In the genomic region with DNA sequence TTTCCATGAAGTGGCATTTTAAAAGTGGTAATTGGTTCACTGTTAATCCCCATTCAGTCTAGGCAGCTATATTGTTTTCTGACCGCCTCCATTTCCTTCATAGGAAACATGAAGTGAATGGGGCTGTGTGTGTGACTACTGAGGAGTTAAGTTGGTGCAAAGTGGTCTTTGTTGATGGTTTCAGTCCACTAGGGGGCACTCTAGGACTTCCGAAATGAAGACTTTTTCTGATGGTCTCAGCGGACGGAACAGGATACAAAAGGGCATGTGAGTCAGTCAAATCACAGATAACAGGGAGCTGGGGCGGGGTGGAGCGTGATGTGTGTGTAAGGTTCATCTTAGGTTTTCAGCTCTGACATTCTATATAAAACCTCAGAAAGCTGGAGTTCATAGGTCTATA, we compare ENCODE assay signal across 8 cellular contexts.
DNase-seq lines count a peak whose midpoint lies in the region; ATAC-seq and TF ChIP-seq lines count a peak whose summit lies in the region.

No MANE protein-coding gene starts in this region.

- H3K4me3 Mint-ChIP-seq in CD8-positive, alpha-beta T cell: peak overlapping the region; percentile 46

- no peak overlapping the region for H3K27ac ChIP-seq in CD8-positive, alpha-beta T cell (ENCODE audit: low read depth, low read length)
- H3K27ac ChIP-seq in colonic mucosa (no peak overlapping the region), lung (ENCODE audit: low read depth in 1 of 2, low read length in 1 of 2) (no peak overlapping the region)

- peak; percentile 89 for ATAC-seq in CD8-positive, alpha-beta T cell
- ATAC-seq in GM21786 (IDR thresholded peaks at IDR 0.05; ENCODE audit: unreplicated experiment): peak; percentile 62
- ATAC-seq in lung (ENCODE audit: insufficient read depth, low FRiP score): no peak
- ATAC-seq in GM21367 (IDR thresholded peaks at IDR 0.05; ENCODE audit: unreplicated experiment): no peak

- no peaks in the 10 kb centered on the region for H3K27me3 ChIP-seq in CD8-positive, alpha-beta T cell (ENCODE audit: insufficient read depth, low read length)
- H3K27me3 ChIP-seq in colonic mucosa (no peaks in the 10 kb centered on the region), lung (ENCODE audit: control insufficient read depth, insufficient read depth) (no peaks in the 10 kb centered on the region)

- peak; percentile 39 to 81 (median 74) for DNase-seq in CD8-positive, alpha-beta T cell
- DNase-seq in NCI-H2171 (lab: John Stamatoyannopoulos, UW): peak; percentile 82
- DNase-seq in activated CD4-positive, CD25-positive, alpha-beta regulatory T cell treated with anti-CD3 and anti-CD28 coated beads, Interleukin-2, amount 50 U/mL, for 16 hours (ENCODE audit: low read depth, low spot score): peak; percentile 62
- DNase-seq in colonic mucosa: peak; percentile 74
- peak; percentile 43 for DNase-seq in lung (ENCODE audit: low spot score)
- DNase-seq in stimulated activated CD8-positive, alpha-beta memory T cell treated with anti-CD3 and anti-CD28 coated beads, Interleukin-4, amount 100 ng/mL, for 24 hours (ENCODE audit: low read depth): peak; percentile 48

- H3K4me1 ChIP-seq in CD8-positive, alpha-beta T cell (ENCODE audit: insufficient read depth, low read length): peaks cover 20% of the 10 kb centered on the region
- H3K4me1 ChIP-seq in colonic mucosa (no peaks in the 10 kb centered on the region), lung (ENCODE audit: control insufficient read depth in 2 of 2, insufficient read depth in 2 of 2, low read length in 2 of 2) (peaks cover 0 to 2% of the 10 kb centered on the region in 2 donors)

- H3K4me1 Mint-ChIP-seq in CD8-positive, alpha-beta T cell (ENCODE audit: low read depth): peaks cover 33% of the 10 kb centered on the region

- H3K9ac ChIP-seq in colonic mucosa (ENCODE audit: low read depth in 2 of 2, low read length in 2 of 2): no peak overlapping the region

- intact Hi-C loops in CD8-positive, alpha-beta T cell (cut with DNase I, micrococcal nuclease): loop anchor here (1.0 to 10.0 kb wide), 6 partner anchors 21 to 581 kb away; no protein-coding TSS in a partner anchor
- intact Hi-C loops in colonic mucosa (cut with DNase I): no loop called here

- TF ChIP-seq CTCF in CD8-positive, alpha-beta T cell (IDR thresholded peaks at IDR 0.05): peak; percentile 64
- TF ChIP-seq CTCF in colonic mucosa (IDR thresholded peaks at IDR 0.05) (peak; percentile 41), lung (IDR thresholded peaks at IDR 0.05; ENCODE audit: control extremely low read depth, extremely low read depth) (peak; percentile 4)

- 14 to 19% methylated on average over 6 of the region's 6 CpGs for WGBS in lung, 2 donors

- no peak overlapping the region for H3K4me3 ChIP-seq in CD8-positive, alpha-beta T cell (ENCODE audit: low read depth, low read length)
- no peak overlapping the region for H3K4me3 ChIP-seq in colonic mucosa
- H3K4me3 ChIP-seq in lung: no peak overlapping the region

- H3K9me3 Mint-ChIP-seq in CD8-positive, alpha-beta T cell: no peaks in the 10 kb centered on the region

- H3K27me3 Mint-ChIP-seq in CD8-positive, alpha-beta T cell (ENCODE audit: low read depth): peaks cover 2% of the 10 kb centered on the region

- CTCF ChIA-PET in CD8-positive, alpha-beta T cell (lab: Charles Lee): interaction anchor here (0.6 to 4.4 kb wide), 35 partner anchors 8 to 853 kb away, joined by 3 to 29 read pairs (median 5); a partner anchor contains a TSS

- no peaks in the 10 kb centered on the region for H3K36me3 ChIP-seq in CD8-positive, alpha-beta T cell (ENCODE audit: insufficient read depth, low read length)
- no peaks in the 10 kb centered on the region for H3K36me3 ChIP-seq in colonic mucosa
- H3K36me3 ChIP-seq in lung (ENCODE audit: control insufficient read depth in 2 of 2, insufficient read depth in 2 of 2, low read length in 2 of 2): no peaks in the 10 kb centered on the region

- H3K36me3 Mint-ChIP-seq in CD8-positive, alpha-beta T cell: no peaks in the 10 kb centered on the region

- H3K27ac Mint-ChIP-seq in CD8-positive, alpha-beta T cell: peak overlapping the region; percentile 73

- POLR2A ChIA-PET in CD8-positive, alpha-beta T cell (lab: Charles Lee): interaction anchor here (0.7 to 1.2 kb wide), 3 partner anchors 45 to 644 kb away, joined by 3 to 5 read pairs (median 3); no protein-coding TSS in a partner anchor

- no peaks in the 10 kb centered on the region for H3K9me3 ChIP-seq in CD8-positive, alpha-beta T cell (ENCODE audit: low read length)
- H3K9me3 ChIP-seq in colonic mucosa (no peaks in the 10 kb centered on the region), lung (ENCODE audit: control insufficient read depth in 2 of 2, insufficient read depth in 1 of 2, low read length in 1 of 2) (no peaks in the 10 kb centered on the region)

Comparison
In these comparisons a context has a peak if more than half of its experiments do, and no peak if none do; other contexts are left out.
1. ATAC-seq: peak in CD8-positive, alpha-beta T cell (single experiment) and GM21786 (single experiment); none in lung (single experiment) and GM21367 (single experiment).
2. CTCF ChIP-seq: peak in every context shown above with its lines; median percentile 64 in CD8-positive, alpha-beta T cell; 41 in colonic mucosa; 4 in lung.
3. Peak in every context shown above with its lines, with median percentiles within 50 percentile points of each other: DNase-seq.